14 cellular contexts compared by ENCODE assay signal in genomic region chr10:133349577-133350011, GRCh38. TPM values are rescaled to one million over a fixed set of nuclear protein-coding genes. Genes with fewer than 3 reads are reported as not detected.
DNase-seq lines count a peak whose midpoint lies in the region; ATAC-seq, FAIRE-seq and TF ChIP-seq lines count a peak whose summit lies in the region.
"Had no signal": no experiment of that assay in that cellular context is flagged by ENCODE, and none has a peak within 500 bp of the region (broad histone marks: within the 10 kb centered on the region; RNA-seq: fewer than 3 reads in every experiment).

No MANE protein-coding gene starts in this region.

- TF ChIP-seq POLR2A in HepG2 (IDR thresholded peaks at IDR 0.05; ENCODE audit: insufficient read depth in 1 of 2, low read depth in 2 of 2, low read length in 2 of 2) (no peak), right lobe of liver (IDR thresholded peaks at IDR 0.05) (no peak), sigmoid colon (IDR thresholded peaks at IDR 0.05) (no peak)

- no peaks in the 10 kb centered on the region for H3K36me3 ChIP-seq in HepG2 (replicated peaks in 1 of 2; ENCODE audit: control insufficient read depth in 1 of 2, insufficient read depth in 2 of 2, low read length in 2 of 2)
- peaks cover 0 to 4% (median 0%) of the 10 kb centered on the region in 4 donors for H3K36me3 ChIP-seq in right lobe of liver
- H3K36me3 ChIP-seq in sigmoid colon = no peaks in the 10 kb centered on the region
- H3K36me3 ChIP-seq: HAP-1 had no signal

- H3K4me3 ChIP-seq in HepG2 (replicated peaks in 1 of 3; ENCODE audit: insufficient read depth in 1 of 3, low read depth in 2 of 3, low read length in 3 of 3) = no peak overlapping the region
- H3K4me3 ChIP-seq in right lobe of liver = no peak overlapping the region
- H3K4me3 ChIP-seq in sigmoid colon = no peak overlapping the region
- H3K4me3 ChIP-seq: HAP-1 had no signal

- no TSS peak for BruUV-seq in HepG2 (replicated peaks; lab: Mats Ljungman, UMichigan)

- FAIRE-seq in HepG2 (lab: Jason Lieb, UNC) = no peak

- no peaks in the 10 kb centered on the region for H3K27me3 ChIP-seq in HepG2 (ENCODE audit: control insufficient read depth in 1 of 2, insufficient read depth in 2 of 2, low read length in 2 of 2)
- H3K27me3 ChIP-seq in right lobe of liver = no peaks in the 10 kb centered on the region
- peaks cover 4 to 68% (median 27%) of the 10 kb centered on the region in 3 donors for H3K27me3 ChIP-seq in sigmoid colon

- DNase-seq in HepG2 (ENCODE audit: low spot score) = no peak
- no peak for DNase-seq in right lobe of liver
- DNase-seq in sigmoid colon = peak; percentile 55
- DNase-seq in ureter (ENCODE audit: low spot score) = no peak
- DNase-seq: AML-193, Kasumi-1, NCI-H1105 treated with DMSO at 0.1 percent for 48 hours, NCI-H187, NCI-H2171, NCI-H446 treated with DMSO at 0.1 percent for 48 hours, NCI-H748 treated with DMSO at 0.1 percent for 48 hours, SHP77 treated with DMSO at 0.1 percent for 48 hours had no signal

- H3K27ac ChIP-seq in HepG2 (ENCODE audit: extremely low read length, insufficient read depth, low read length) = no peak overlapping the region
- peak overlapping the region in 1 of 3 donors; percentile 67 for H3K27ac ChIP-seq in right lobe of liver
- H3K27ac ChIP-seq in sigmoid colon = no peak overlapping the region

- no peaks in the 10 kb centered on the region for H3K9me3 ChIP-seq in HepG2 (ENCODE audit: low read length)
- H3K9me3 ChIP-seq in right lobe of liver = no peaks in the 10 kb centered on the region
- no peaks in the 10 kb centered on the region for H3K9me3 ChIP-seq in sigmoid colon
- H3K9me3 ChIP-seq: HAP-1 had no signal

- TF ChIP-seq CTCF in HepG2 (CRISPR knock-in tag; IDR thresholded peaks at IDR 0.05) (no peak), right lobe of liver (IDR thresholded peaks at IDR 0.05) (no peak), sigmoid colon (IDR thresholded peaks at IDR 0.05) (no peak)

- no peak for ATAC-seq in HepG2
- no peak for ATAC-seq in right lobe of liver

- no peak overlapping the region for H3K4me2 ChIP-seq in HepG2 (ENCODE audit: low read depth, low read length)

- CTCF ChIA-PET in HepG2 (lab: Yijun Ruan, JAX; ENCODE audit: low intra/inter-chr PET ratio, low total read pairs) = no interaction called here

- WGBS in HepG2 (ENCODE audit: low lambda C conversion rate) = 85% methylated on average over 3 of the region's 9 CpGs
- WGBS in right lobe of liver (ENCODE audit: insufficient coverage, low coverage, low lambda C conversion rate, missing lambda C conversion rate) = 84% methylated on average over 5 of the region's 9 CpGs
- WGBS in sigmoid colon, 2 donors = 76 to 77% methylated on average over 9 of the region's 9 CpGs

- peaks cover 9% of the 10 kb centered on the region; the same call in 1 of the 2 replicates for H4K20me1 ChIP-seq in HepG2 (ENCODE audit: insufficient read depth, low read length)

- H3K79me2 ChIP-seq in HepG2 (ENCODE audit: insufficient read depth, low read length) = no peaks in the 10 kb centered on the region

- no peak overlapping the region for H2AFZ ChIP-seq in HepG2 (ENCODE audit: low read length)

- TF ChIP-seq RAD21 in HepG2 (CRISPR knock-in tag; IDR thresholded peaks at IDR 0.05) = no peak

- in situ Hi-C loops in HepG2 (cut with HindIII; ENCODE audit: extremely low pct_ligation_motif_present, low pct_unique_long_range_greater_than_20kb) = no loop called here

- POLR2A ChIA-PET in HepG2 (lab: Yijun Ruan, JAX) = no interaction called here

- H3K4me1 ChIP-seq in HepG2 (ENCODE audit: insufficient read depth, low read length) (peaks cover 49% of the 10 kb centered on the region), right lobe of liver (peaks cover 0 to 59% (median 27%) of the 10 kb centered on the region in 4 donors), sigmoid colon (no peaks in the 10 kb centered on the region)
- H3K4me1 ChIP-seq: HAP-1 had no signal

- H3K9ac ChIP-seq in HepG2 (ENCODE audit: insufficient read depth, low read depth, low read length) = no peak overlapping the region

- intact Hi-C loops in HepG2 (cut with micrococcal nuclease; ENCODE audit: unreplicated experiment) (loop anchor here (1.0 kb wide), 1 partner anchor 21 kb away; no protein-coding TSS in a partner anchor), right lobe of liver (cut with DNase I) (no loop called here), sigmoid colon (cut with DNase I) (no loop called here)

- TF ChIP-seq EP300 in HepG2 (IDR thresholded peaks at IDR 0.05; ENCODE audit: low read depth in 2 of 2, low read length in 2 of 2) (no peak), HepG2 (CRISPR knock-in tag; IDR thresholded peaks at IDR 0.05; ENCODE audit: borderline replicate concordance) (no peak), sigmoid colon (IDR thresholded peaks at IDR 0.05) (no peak)

RNA-seq across cellular contexts. Expression of gene PRAP1, which starts 2.4 kb away (rescaled TPM):
- total RNA-seq in HepG2 (2016; rRNA removed; fragmentation: Illumina TruSeq; extraction: Trizol) (22.4 and 48.2 TPM in 2 replicates), right lobe of liver (100 to 1,000 TPM; 177 to 522 (median 298) TPM), sigmoid colon (1 to 10 TPM in 1 of 4 donors, not detected in 3; 2.9 TPM), ureter (not detected)
- total RNA-seq in HepG2 (2016; cell fraction: cytosol; rRNA removed; fragmentation: Illumina TruSeq; extraction: Trizol; ENCODE audit: low read depth) = 14.5 and 19.5 TPM in 2 replicates
- total RNA-seq in HepG2 (2016; cell fraction: insoluble cytoplasmic fraction; rRNA removed; fragmentation: Illumina TruSeq; extraction: Trizol) = 19.1 and 44.0 TPM in 2 replicates
- total RNA-seq in HepG2 (2016; cell fraction: membrane; rRNA removed; fragmentation: Illumina TruSeq; extraction: Trizol) = 12.8 and 15.9 TPM in 2 replicates
- 39.5 and 48.3 TPM in 2 replicates for total RNA-seq in HepG2 (2016; cell fraction: nucleus; rRNA removed; fragmentation: Illumina TruSeq; extraction: Trizol)
- polyA plus RNA-seq in HepG2 (2011; rRNA removed) (20.8 and 26.7 TPM in 2 replicates), sigmoid colon (100 to 1,000 TPM in 1 of 3 donors, 10 to 100 TPM in 2; 73.4 to 102 (median 88.9) TPM)
- polyA plus RNA-seq in HepG2 (2011; cell fraction: cytosol; rRNA removed) = 32.8 and 46.2 TPM in 2 replicates
- polyA plus RNA-seq in HepG2 (2011; cell fraction: nucleus; rRNA removed) = 13.6 and 16.7 TPM in 2 replicates
- polyA plus RNA-seq in HepG2 (2012) = 18.3 and 22.2 TPM in 2 replicates
- polyA plus RNA-seq in HepG2 (2016; cell fraction: cytosol; fragmentation: Illumina TruSeq; extraction: Trizol; ENCODE audit: low read depth) = 25.2 and 25.3 TPM in 2 replicates
- 31.2 and 35.2 TPM in 2 replicates for polyA plus RNA-seq in HepG2 (2016; cell fraction: insoluble cytoplasmic fraction; fragmentation: Illumina TruSeq; extraction: Trizol; ENCODE audit: low read depth)
- 21.3 and 23.0 TPM in 2 replicates for polyA plus RNA-seq in HepG2 (2016; cell fraction: membrane; fragmentation: Illumina TruSeq; extraction: Trizol; ENCODE audit: low read depth)
- polyA plus RNA-seq in HepG2 (2016; cell fraction: nucleus; fragmentation: Illumina TruSeq; extraction: Trizol; ENCODE audit: insufficient read depth, low read depth) = 99.8 and 108 TPM in 2 replicates
- polyA minus RNA-seq in HepG2 (2011; rRNA and poly(A)+ RNA removed; ENCODE audit: low replicate concordance) = 11.2 TPM in 1 of 2 replicates, not detected in the other
- 7.7 and 10.1 TPM in 2 replicates for polyA minus RNA-seq in HepG2 (2011; cell fraction: cytosol; rRNA and poly(A)+ RNA removed)
- 2.6 and 4.7 TPM in 2 replicates for polyA minus RNA-seq in HepG2 (2011; cell fraction: nucleus; rRNA and poly(A)+ RNA removed)
- total RNA-seq: A673 had no signal

RNA-seq across cellular contexts. Expression of gene FUOM, which starts 8.2 kb away (rescaled TPM):
- total RNA-seq in HepG2 (2016; rRNA removed; fragmentation: Illumina TruSeq; extraction: Trizol) = 60.4 and 64.2 TPM in 2 replicates
- total RNA-seq in HepG2 (2016; cell fraction: cytosol; rRNA removed; fragmentation: Illumina TruSeq; extraction: Trizol; ENCODE audit: low read depth) = 57.8 and 71.7 TPM in 2 replicates
- 67.9 and 76.3 TPM in 2 replicates for total RNA-seq in HepG2 (2016; cell fraction: insoluble cytoplasmic fraction; rRNA removed; fragmentation: Illumina TruSeq; extraction: Trizol)
- 58.7 and 70.4 TPM in 2 replicates for total RNA-seq in HepG2 (2016; cell fraction: membrane; rRNA removed; fragmentation: Illumina TruSeq; extraction: Trizol)
- 36.8 and 40.4 TPM in 2 replicates for total RNA-seq in HepG2 (2016; cell fraction: nucleus; rRNA removed; fragmentation: Illumina TruSeq; extraction: Trizol)
- 27.5 and 29.3 TPM in 2 replicates for polyA plus RNA-seq in HepG2 (2011; rRNA removed)
- 32.4 and 52.6 TPM in 2 replicates for polyA plus RNA-seq in HepG2 (2011; cell fraction: cytosol; rRNA removed)
- 38.8 and 43.2 TPM in 2 replicates for polyA plus RNA-seq in HepG2 (2011; cell fraction: nucleus; rRNA removed)
- 14.1 and 20.9 TPM in 2 replicates for polyA plus RNA-seq in HepG2 (2012)
- polyA plus RNA-seq in HepG2 (2016; cell fraction: cytosol; fragmentation: Illumina TruSeq; extraction: Trizol; ENCODE audit: low read depth) = 45.1 and 62.7 TPM in 2 replicates
- polyA plus RNA-seq in HepG2 (2016; cell fraction: insoluble cytoplasmic fraction; fragmentation: Illumina TruSeq; extraction: Trizol; ENCODE audit: low read depth) = 61.9 and 62.9 TPM in 2 replicates
- polyA plus RNA-seq in HepG2 (2016; cell fraction: membrane; fragmentation: Illumina TruSeq; extraction: Trizol; ENCODE audit: low read depth) = 48.7 and 50.0 TPM in 2 replicates
- polyA plus RNA-seq in HepG2 (2016; cell fraction: nucleus; fragmentation: Illumina TruSeq; extraction: Trizol; ENCODE audit: insufficient read depth, low read depth) = 39.1 and 50.6 TPM in 2 replicates
- 5.1 and 15.7 TPM in 2 replicates for polyA minus RNA-seq in HepG2 (2011; rRNA and poly(A)+ RNA removed; ENCODE audit: low replicate concordance)
- 4.8 and 6.5 TPM in 2 replicates for polyA minus RNA-seq in HepG2 (2011; cell fraction: cytosol; rRNA and poly(A)+ RNA removed)
- polyA minus RNA-seq in HepG2 (2011; cell fraction: nucleus; rRNA and poly(A)+ RNA removed) = 34.6 and 37.3 TPM in 2 replicates
- 100 to 1,000 TPM in 4 of 6 experiments, 10 to 100 TPM in 2; 76.1 to 158 (median 124) TPM for total RNA-seq in right lobe of liver
- total RNA-seq in sigmoid colon = 10 to 100 TPM in 2 of 4 donors, 1 to 10 TPM in 2; 8.0 to 25.7 (median 12.8) TPM
- polyA plus RNA-seq in sigmoid colon = 10 to 100 TPM; 39.0 to 98.0 (median 48.9) TPM
- 20.3 TPM for total RNA-seq in ureter

RNA-seq across cellular contexts. Expression of gene CALY, which starts 12.9 kb away (rescaled TPM):
- not detected in 2 replicates for total RNA-seq in HepG2 (2016; rRNA removed; fragmentation: Illumina TruSeq; extraction: Trizol)
- not detected in 2 replicates for total RNA-seq in HepG2 (2016; cell fraction: cytosol; rRNA removed; fragmentation: Illumina TruSeq; extraction: Trizol; ENCODE audit: low read depth)
- not detected in 2 replicates for total RNA-seq in HepG2 (2016; cell fraction: insoluble cytoplasmic fraction; rRNA removed; fragmentation: Illumina TruSeq; extraction: Trizol)
- not detected in 2 replicates for total RNA-seq in HepG2 (2016; cell fraction: membrane; rRNA removed; fragmentation: Illumina TruSeq; extraction: Trizol)
- total RNA-seq in HepG2 (2016; cell fraction: nucleus; rRNA removed; fragmentation: Illumina TruSeq; extraction: Trizol) = not detected in 2 replicates
- 0.08 and 0.21 TPM in 2 replicates for polyA plus RNA-seq in HepG2 (2011; rRNA removed)
- 0.12 and 0.31 TPM in 2 replicates for polyA plus RNA-seq in HepG2 (2011; cell fraction: cytosol; rRNA removed)
- polyA plus RNA-seq in HepG2 (2011; cell fraction: nucleus; rRNA removed) = 0.50 and 0.55 TPM in 2 replicates
- 0.23 and 0.35 TPM in 2 replicates for polyA plus RNA-seq in HepG2 (2012)
- polyA plus RNA-seq in HepG2 (2016; cell fraction: cytosol; fragmentation: Illumina TruSeq; extraction: Trizol; ENCODE audit: low read depth) = not detected in 2 replicates
- polyA plus RNA-seq in HepG2 (2016; cell fraction: insoluble cytoplasmic fraction; fragmentation: Illumina TruSeq; extraction: Trizol; ENCODE audit: low read depth) = not detected in 2 replicates
- polyA plus RNA-seq in HepG2 (2016; cell fraction: membrane; fragmentation: Illumina TruSeq; extraction: Trizol; ENCODE audit: low read depth) = not detected in 2 replicates
- polyA plus RNA-seq in HepG2 (2016; cell fraction: nucleus; fragmentation: Illumina TruSeq; extraction: Trizol; ENCODE audit: insufficient read depth, low read depth) = not detected in 2 replicates
- polyA minus RNA-seq in HepG2 (2011; rRNA and poly(A)+ RNA removed; ENCODE audit: low replicate concordance) = 0.12 TPM in 1 of 2 replicates, not detected in the other
- polyA minus RNA-seq in HepG2 (2011; cell fraction: cytosol; rRNA and poly(A)+ RNA removed) = not detected in 2 replicates
- polyA minus RNA-seq in HepG2 (2011; cell fraction: nucleus; rRNA and poly(A)+ RNA removed) = not detected in 2 replicates
- total RNA-seq in right lobe of liver = not detected
- total RNA-seq in sigmoid colon = 1 to 10 TPM; 1.3 to 6.8 (median 5.4) TPM
- 1 to 10 TPM in 1 of 3 donors, not detected in 2; 1.4 TPM for polyA plus RNA-seq in sigmoid colon
- not detected for total RNA-seq in ureter
- total RNA-seq: A673 had no signal

RNA-seq across cellular contexts. Expression of gene ECHS1, which starts 23.6 kb away (rescaled TPM):
- total RNA-seq in HepG2 (2016; rRNA removed; fragmentation: Illumina TruSeq; extraction: Trizol) (195 and 233 TPM in 2 replicates), right lobe of liver (100 to 1,000 TPM; 293 to 780 (median 436) TPM), sigmoid colon (10 to 100 TPM; 58.6 to 87.0 (median 65.6) TPM), ureter (130 TPM)
- 58.3 and 60.5 TPM in 2 replicates for total RNA-seq in HepG2 (2016; cell fraction: cytosol; rRNA removed; fragmentation: Illumina TruSeq; extraction: Trizol; ENCODE audit: low read depth)
- 200 and 225 TPM in 2 replicates for total RNA-seq in HepG2 (2016; cell fraction: insoluble cytoplasmic fraction; rRNA removed; fragmentation: Illumina TruSeq; extraction: Trizol)
- 81.4 and 88.8 TPM in 2 replicates for total RNA-seq in HepG2 (2016; cell fraction: membrane; rRNA removed; fragmentation: Illumina TruSeq; extraction: Trizol)
- 65.2 and 65.6 TPM in 2 replicates for total RNA-seq in HepG2 (2016; cell fraction: nucleus; rRNA removed; fragmentation: Illumina TruSeq; extraction: Trizol)
- polyA plus RNA-seq in HepG2 (2011; rRNA removed) (26.4 and 32.7 TPM in 2 replicates), sigmoid colon (100 to 1,000 TPM; 187 to 360 (median 220) TPM)
- 39.1 and 41.3 TPM in 2 replicates for polyA plus RNA-seq in HepG2 (2011; cell fraction: cytosol; rRNA removed)
- 37.3 and 39.0 TPM in 2 replicates for polyA plus RNA-seq in HepG2 (2011; cell fraction: nucleus; rRNA removed)
- polyA plus RNA-seq in HepG2 (2012) = 79.9 and 84.4 TPM in 2 replicates
- 60.4 and 63.0 TPM in 2 replicates for polyA plus RNA-seq in HepG2 (2016; cell fraction: cytosol; fragmentation: Illumina TruSeq; extraction: Trizol; ENCODE audit: low read depth)
- polyA plus RNA-seq in HepG2 (2016; cell fraction: insoluble cytoplasmic fraction; fragmentation: Illumina TruSeq; extraction: Trizol; ENCODE audit: low read depth) = 218 and 228 TPM in 2 replicates
- 63.2 and 68.6 TPM in 2 replicates for polyA plus RNA-seq in HepG2 (2016; cell fraction: membrane; fragmentation: Illumina TruSeq; extraction: Trizol; ENCODE audit: low read depth)
- 101 and 107 TPM in 2 replicates for polyA plus RNA-seq in HepG2 (2016; cell fraction: nucleus; fragmentation: Illumina TruSeq; extraction: Trizol; ENCODE audit: insufficient read depth, low read depth)
- polyA minus RNA-seq in HepG2 (2011; rRNA and poly(A)+ RNA removed; ENCODE audit: low replicate concordance) = 32.0 and 52.6 TPM in 2 replicates
- polyA minus RNA-seq in HepG2 (2011; cell fraction: cytosol; rRNA and poly(A)+ RNA removed) = 27.8 and 30.0 TPM in 2 replicates
- 8.9 and 9.3 TPM in 2 replicates for polyA minus RNA-seq in HepG2 (2011; cell fraction: nucleus; rRNA and poly(A)+ RNA removed)

RNA-seq across cellular contexts. Expression of gene PAOX, which starts 29.5 kb away (rescaled TPM):
- total RNA-seq in HepG2 (2016; rRNA removed; fragmentation: Illumina TruSeq; extraction: Trizol) = 0.49 and 0.52 TPM in 2 replicates
- total RNA-seq in HepG2 (2016; cell fraction: cytosol; rRNA removed; fragmentation: Illumina TruSeq; extraction: Trizol; ENCODE audit: low read depth) = not detected in 2 replicates
- total RNA-seq in HepG2 (2016; cell fraction: insoluble cytoplasmic fraction; rRNA removed; fragmentation: Illumina TruSeq; extraction: Trizol) = 0.49 and 0.54 TPM in 2 replicates
- 0.12 TPM in 1 of 2 replicates, not detected in the other for total RNA-seq in HepG2 (2016; cell fraction: membrane; rRNA removed; fragmentation: Illumina TruSeq; extraction: Trizol)
- 0.41 and 0.78 TPM in 2 replicates for total RNA-seq in HepG2 (2016; cell fraction: nucleus; rRNA removed; fragmentation: Illumina TruSeq; extraction: Trizol)
- 0.77 and 1.1 TPM in 2 replicates for polyA plus RNA-seq in HepG2 (2011; rRNA removed)
- polyA plus RNA-seq in HepG2 (2011; cell fraction: cytosol; rRNA removed) = 0.56 and 0.72 TPM in 2 replicates
- 3.9 and 4.7 TPM in 2 replicates for polyA plus RNA-seq in HepG2 (2011; cell fraction: nucleus; rRNA removed)
- 1.2 and 1.4 TPM in 2 replicates for polyA plus RNA-seq in HepG2 (2012)
- 0.16 TPM in 2 replicates for polyA plus RNA-seq in HepG2 (2016; cell fraction: cytosol; fragmentation: Illumina TruSeq; extraction: Trizol; ENCODE audit: low read depth)
- 0.50 and 0.56 TPM in 2 replicates for polyA plus RNA-seq in HepG2 (2016; cell fraction: insoluble cytoplasmic fraction; fragmentation: Illumina TruSeq; extraction: Trizol; ENCODE audit: low read depth)
- polyA plus RNA-seq in HepG2 (2016; cell fraction: membrane; fragmentation: Illumina TruSeq; extraction: Trizol; ENCODE audit: low read depth) = 0.11 TPM in 1 of 2 replicates, not detected in the other
- 2.0 and 2.2 TPM in 2 replicates for polyA plus RNA-seq in HepG2 (2016; cell fraction: nucleus; fragmentation: Illumina TruSeq; extraction: Trizol; ENCODE audit: insufficient read depth, low read depth)
- 1.7 TPM in 1 of 2 replicates, not detected in the other for polyA minus RNA-seq in HepG2 (2011; rRNA and poly(A)+ RNA removed; ENCODE audit: low replicate concordance)
- polyA minus RNA-seq in HepG2 (2011; cell fraction: cytosol; rRNA and poly(A)+ RNA removed) = not detected in 2 replicates
- 0.99 and 1.2 TPM in 2 replicates for polyA minus RNA-seq in HepG2 (2011; cell fraction: nucleus; rRNA and poly(A)+ RNA removed)
- total RNA-seq in right lobe of liver = 10 to 100 TPM in 4 of 6 experiments, 1 to 10 TPM in 2; 9.4 to 15.9 (median 11.9) TPM
- total RNA-seq in sigmoid colon = 10 to 100 TPM in 3 of 4 donors, 1 to 10 TPM in 1; 6.4 to 11.8 (median 11.0) TPM
- 1 to 10 TPM; 5.4 to 8.7 (median 6.5) TPM for polyA plus RNA-seq in sigmoid colon
- total RNA-seq in ureter = 5.2 TPM
